Comparison of ENCODE assay signal across 10 cellular contexts in the genomic region with DNA sequence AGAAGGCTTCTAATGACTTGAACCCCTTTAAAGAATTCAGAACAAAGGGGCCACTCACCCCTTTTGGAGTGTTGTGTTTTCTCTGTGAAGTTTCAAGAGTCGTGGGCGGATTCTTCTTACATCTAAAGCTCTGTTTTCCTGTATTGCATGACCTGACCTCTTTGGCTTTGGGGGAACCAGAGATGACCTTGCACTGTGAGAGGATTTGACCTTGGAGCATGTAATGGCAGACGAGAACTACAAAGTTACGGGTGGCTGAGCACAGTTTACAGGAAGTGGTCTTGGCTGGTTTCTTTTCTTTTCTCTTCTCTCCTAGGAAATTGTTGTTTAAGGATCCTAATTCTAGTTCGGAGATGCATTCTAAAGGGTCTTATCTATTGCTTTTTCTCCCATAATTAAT.
"Had no signal": no experiment of that assay in that cellular context is flagged by ENCODE, and none has a peak within 500 bp of the region (broad histone marks: within the 10 kb centered on the region; RNA-seq: fewer than 3 reads in every experiment).

No MANE protein-coding gene starts in this region.

- H3K36me3 Mint-ChIP-seq: naive B cell, type B pancreatic cell had no signal

- H3K4me3 ChIP-seq: esophagus muscularis mucosa, lower lobe of right lung had no signal

- H3K27ac ChIP-seq: esophagus muscularis mucosa, lower lobe of right lung had no signal

- H3K4me3 Mint-ChIP-seq: activated T-cell treated with anti-CD3 and anti-CD28 coated beads, Interleukin-2, amount 50 U/mL, for 72 hours; immature natural killer cell; type B pancreatic cell had no signal

- H3K27ac Mint-ChIP-seq: activated T-cell treated with anti-CD3 and anti-CD28 coated beads, Interleukin-2, amount 50 U/mL, for 72 hours; immature natural killer cell; type B pancreatic cell had no signal

- ATAC-seq: activated T-cell treated with anti-CD3 and anti-CD28 coated beads, Interleukin-2, amount 50 U/mL, for 72 hours; lower lobe of right lung; right cardiac atrium had no signal

- DNase-seq: activated CD4-positive, CD25-positive, alpha-beta regulatory T cell; activated naive CD4-positive, alpha-beta T cell; activated T-cell treated with anti-CD3 and anti-CD28 coated beads, Interleukin-2, amount 50 U/mL, for 72 hours; immature natural killer cell; lower lobe of right lung; naive B cell; right cardiac atrium; stimulated activated naive CD4-positive, alpha-beta T cell had no signal

- H3K4me1 ChIP-seq: esophagus muscularis mucosa, lower lobe of right lung had no signal

- H3K9me3 ChIP-seq: esophagus muscularis mucosa, lower lobe of right lung had no signal

- H3K36me3 ChIP-seq: esophagus muscularis mucosa, lower lobe of right lung had no signal
